ENCODE assay signal across 8 cellular contexts in the genomic region with DNA sequence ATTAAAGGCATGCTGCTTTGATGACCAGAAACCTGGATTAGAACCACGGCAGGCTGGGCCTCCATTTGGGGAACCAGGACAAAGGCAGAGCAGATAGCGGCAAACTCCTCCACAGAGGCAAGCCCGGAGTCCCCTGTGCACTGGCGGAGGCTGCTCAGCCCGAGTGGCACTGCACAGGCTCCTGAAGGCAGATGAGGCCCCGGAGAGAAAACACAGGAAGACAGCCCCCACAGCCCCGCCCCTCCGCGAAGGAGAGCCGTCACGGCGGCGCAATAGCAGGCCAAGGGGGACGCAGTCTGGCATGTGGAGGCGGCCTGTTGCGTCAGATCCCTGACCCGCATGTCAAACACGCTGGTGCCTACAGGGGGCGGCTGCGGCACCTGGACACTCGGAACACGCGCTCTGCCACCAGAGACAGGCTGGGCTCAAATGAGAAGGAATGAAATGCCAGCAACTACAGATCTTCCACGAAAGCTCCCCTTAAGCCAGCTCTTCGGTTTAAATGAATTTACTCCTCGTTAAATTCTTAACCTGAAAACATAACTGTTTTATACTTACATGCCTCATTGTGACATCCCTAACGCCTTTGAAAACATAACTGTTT.
A peak's percentile ranks its signal among the peaks of the same experiment; 100 is the strongest.
DNase-seq lines count a peak whose midpoint lies in the region; TF ChIP-seq lines count a peak whose summit lies in the region.

No MANE protein-coding gene starts in this region.

- H3K9me3 Mint-ChIP-seq in endothelial cell (ENCODE audit: unreplicated experiment) (no peaks in the 10 kb centered on the region), mesothelial cell of epicardium (no peaks in the 10 kb centered on the region)

- TF ChIP-seq CTCF in GM12874 (IDR thresholded peaks at IDR 0.05; ENCODE audit: insufficient read depth, low read depth, low read length) = peak; percentile 63
- TF ChIP-seq CTCF in endothelial cell (IDR thresholded peaks at IDR 0.05; ENCODE audit: unreplicated experiment) = peak; percentile 62
- peak; percentile 63 for TF ChIP-seq CTCF in mesothelial cell of epicardium (IDR thresholded peaks at IDR 0.05; ENCODE audit: unreplicated experiment)

- H3K4me1 Mint-ChIP-seq in endothelial cell (ENCODE audit: unreplicated experiment) (peaks cover 25% of the 10 kb centered on the region), mesothelial cell of epicardium (peaks cover 64% of the 10 kb centered on the region)

- DNase-seq in NCI-H510A treated with DMSO at 0.1 percent for 48 hours (lab: John Stamatoyannopoulos, UW) (peak; percentile 74), endothelial cell (ENCODE audit: low spot score) (peak; percentile 86), mesothelial cell of epicardium (ENCODE audit: low spot score in 2 of 2, unreplicated experiment in 2 of 2) (peak; percentile 73 to 88), NCI-H2227 (lab: John Stamatoyannopoulos, UW; ENCODE audit: unreplicated experiment) (no peak), NCI-H187 treated with DMSO at 0.1 percent for 48 hours (lab: John Stamatoyannopoulos, UW) (no peak)
- peak; percentile 88 for DNase-seq in activated CD8-positive, alpha-beta memory T cell treated with anti-CD3 and anti-CD28 coated beads, Interleukin-2, amount 50 U/mL, for 48 hours
- peak; percentile 42 to 54 for DNase-seq in stimulated activated CD8-positive, alpha-beta memory T cell treated with anti-CD3 and anti-CD28 coated beads, Interleukin-4, amount 100 ng/mL, for 4 hours (ENCODE audit: low read depth in 2 of 2, low spot score in 1 of 2)

- peaks cover 20% of the 10 kb centered on the region for H3K27me3 Mint-ChIP-seq in endothelial cell (ENCODE audit: unreplicated experiment)
- no peaks in the 10 kb centered on the region for H3K27me3 Mint-ChIP-seq in mesothelial cell of epicardium (ENCODE audit: low read depth)

- H3K27ac Mint-ChIP-seq in endothelial cell (ENCODE audit: unreplicated experiment) = peak overlapping the region; percentile 5
- peak overlapping the region; percentile 94 for H3K27ac Mint-ChIP-seq in mesothelial cell of epicardium

- H3K4me3 Mint-ChIP-seq in endothelial cell (ENCODE audit: unreplicated experiment) = peak overlapping the region; percentile 31
- peak overlapping the region; percentile 39 for H3K4me3 Mint-ChIP-seq in mesothelial cell of epicardium

- H3K36me3 Mint-ChIP-seq in endothelial cell (ENCODE audit: low read depth, unreplicated experiment) (peaks cover 13% of the 10 kb centered on the region), mesothelial cell of epicardium (no peaks in the 10 kb centered on the region)

Comparison
In these comparisons a context has a peak if more than half of its experiments do, and no peak if none do; other contexts are left out.
1. DNase-seq: peak in NCI-H510A treated with DMSO at 0.1 percent for 48 hours (single experiment), activated CD8-positive, alpha-beta memory T cell treated with anti-CD3 and anti-CD28 coated beads, Interleukin-2, amount 50 U/mL, for 48 hours (single experiment), endothelial cell (single experiment), mesothelial cell of epicardium (2 of 2) and stimulated activated CD8-positive, alpha-beta memory T cell treated with anti-CD3 and anti-CD28 coated beads, Interleukin-4, amount 100 ng/mL, for 4 hours (2 of 2); none in NCI-H2227 (single experiment) and NCI-H187 treated with DMSO at 0.1 percent for 48 hours (single experiment).
2. Peak in every context shown above with its lines, with median percentiles within 50 percentile points of each other: CTCF ChIP-seq.